ENCODE assay signal across 9 cellular contexts in the genomic region with DNA sequence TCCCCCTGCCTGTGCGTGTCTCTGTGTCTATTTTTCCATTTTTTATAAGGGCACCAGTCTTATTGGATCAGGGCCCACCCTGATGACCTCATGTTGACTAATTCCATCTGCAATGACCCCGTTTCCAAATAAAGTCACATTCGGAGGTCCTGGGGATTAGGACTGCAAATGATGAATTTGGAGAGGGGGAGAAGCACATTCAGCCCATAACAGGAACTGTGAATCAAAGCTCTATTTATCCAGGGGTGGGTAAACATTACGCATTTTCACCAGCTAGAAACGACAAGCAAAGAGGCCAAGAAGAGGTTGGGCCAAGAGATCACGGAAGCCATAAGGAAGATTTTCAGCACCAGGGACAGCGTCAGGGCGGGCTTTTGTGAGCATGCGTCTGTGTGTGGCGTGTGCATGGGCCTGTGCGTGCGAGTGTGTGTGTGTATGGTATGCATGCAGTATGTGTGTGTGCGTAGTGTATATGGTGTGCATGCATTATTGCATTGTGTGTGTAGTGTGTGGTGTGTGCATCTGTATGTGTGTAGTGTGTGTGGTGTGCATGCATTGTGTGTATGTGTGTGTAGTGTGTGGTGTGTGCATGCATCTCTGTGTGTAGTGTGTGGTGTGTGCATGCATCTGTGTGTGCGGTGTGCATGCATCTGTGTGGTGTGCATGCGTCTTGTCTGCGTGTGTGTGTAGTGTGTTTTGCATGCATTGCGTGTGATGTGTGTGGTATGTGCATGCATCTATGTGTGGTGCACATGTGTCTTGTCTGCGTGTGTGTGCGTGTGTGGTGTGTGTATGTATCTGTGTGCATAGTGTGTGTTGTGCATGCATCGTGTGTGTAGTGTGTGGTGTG. TPM values are rescaled to one million over a fixed set of nuclear protein-coding genes. Genes with fewer than 3 reads are reported as not detected.
DNase-seq lines count a peak whose midpoint lies in the region; ATAC-seq, FAIRE-seq and TF ChIP-seq lines count a peak whose summit lies in the region.
"Had no signal": no experiment of that assay in that cellular context is flagged by ENCODE, and none has a peak within 500 bp of the region (broad histone marks: within the 10 kb centered on the region; RNA-seq: fewer than 3 reads in every experiment).

No MANE protein-coding gene starts in this region.

- H3K9me3 Mint-ChIP-seq in nephron progenitor cell: no peaks in the 10 kb centered on the region

- no peak overlapping the region for H3K4me3 Mint-ChIP-seq in nephron progenitor cell

- no peaks in the 10 kb centered on the region for H3K4me1 Mint-ChIP-seq in nephron progenitor cell

- H3K4me1 ChIP-seq in esophagus squamous epithelium: no peaks in the 10 kb centered on the region

- DNase-seq in DMS 273 (lab: John Stamatoyannopoulos, UW; ENCODE audit: unreplicated experiment): peak; percentile 71
- DNase-seq in DMS 273 treated with DMSO at 0.1 percent for 48 hours (lab: John Stamatoyannopoulos, UW): no peak
- DNase-seq in T-helper 2 cell: peak in 3 of 5 experiments; percentile 17 to 64 (median 23)
- peak; percentile 47 for DNase-seq in bronchial epithelial cell (ENCODE audit: low read depth)
- peak; percentile 89 for DNase-seq in nephron progenitor cell
- no peak for DNase-seq in NCI-H345 (lab: John Stamatoyannopoulos, UW)
- DNase-seq in esophagus squamous epithelium (lab: John Stamatoyannopoulos, UW): no peak

- TF ChIP-seq POLR2A in esophagus squamous epithelium (IDR thresholded peaks at IDR 0.05): no peak

- no peak for ATAC-seq in GM18868 (IDR thresholded peaks at IDR 0.05; ENCODE audit: unreplicated experiment)

- no peaks in the 10 kb centered on the region for H3K27me3 ChIP-seq in bronchial epithelial cell (ENCODE audit: control insufficient read depth, insufficient read depth, low read length)
- peaks cover 0 to 30% (median 0%) of the 10 kb centered on the region in 4 donors for H3K27me3 ChIP-seq in esophagus squamous epithelium

- H3K36me3 ChIP-seq in bronchial epithelial cell (ENCODE audit: control insufficient read depth, insufficient read depth, low read length): no peaks in the 10 kb centered on the region
- no peaks in the 10 kb centered on the region for H3K36me3 ChIP-seq in esophagus squamous epithelium

- intact Hi-C loops in esophagus squamous epithelium (cut with DNase I): no loop called here

- 28 to 42% methylated on average over 19 of the region's 20 CpGs for WGBS in esophagus squamous epithelium, 2 donors

- H3K27ac Mint-ChIP-seq in nephron progenitor cell: no peak overlapping the region

- TF ChIP-seq CTCF in bronchial epithelial cell (IDR thresholded peaks at IDR 0.05; ENCODE audit: insufficient read depth, low read length, severe bottlenecking) (no peak), nephron progenitor cell (IDR thresholded peaks at IDR 0.05) (no peak), esophagus squamous epithelium (IDR thresholded peaks at IDR 0.05) (no peak)

- FAIRE-seq in bronchial epithelial cell (lab: Jason Lieb, UNC): peak; percentile 100

- H3K9me3 ChIP-seq in esophagus squamous epithelium: no peaks in the 10 kb centered on the region

- no peak overlapping the region for H3K27ac ChIP-seq in esophagus squamous epithelium
- H3K27ac ChIP-seq: 22Rv1 had no signal

- H3K4me3 ChIP-seq in bronchial epithelial cell (ENCODE audit: low read depth, low read length) (no peak overlapping the region), esophagus squamous epithelium (no peak overlapping the region)

- peaks cover 17% of the 10 kb centered on the region for H3K27me3 Mint-ChIP-seq in nephron progenitor cell (ENCODE audit: low read depth, poor library complexity)

- no peaks in the 10 kb centered on the region for H3K36me3 Mint-ChIP-seq in nephron progenitor cell (ENCODE audit: low read depth)

RNA-seq across cellular contexts. Expression of a gene that starts 19.6 kb away (rescaled TPM):
- not detected in 2 replicates for total RNA-seq in bronchial epithelial cell
- not detected for total RNA-seq in esophagus squamous epithelium

RNA-seq across cellular contexts. Expression of a gene that starts 58.3 kb away (rescaled TPM):
- total RNA-seq in bronchial epithelial cell (37.9 and 41.6 TPM in 2 replicates), esophagus squamous epithelium (10 to 100 TPM; 27.3 to 59.6 (median 40.8) TPM)

Comparison
In these comparisons a context has a peak if more than half of its experiments do, and no peak if none do; other contexts are left out.
1. DNase-seq: peak in DMS 273 (single experiment), T-helper 2 cell (3 of 5), bronchial epithelial cell (single experiment) and nephron progenitor cell (single experiment); none in DMS 273 treated with DMSO at 0.1 percent for 48 hours (single experiment), NCI-H345 (single experiment) and esophagus squamous epithelium (single experiment).